ENCODE assay signal across 9 cellular contexts in the genomic region with DNA sequence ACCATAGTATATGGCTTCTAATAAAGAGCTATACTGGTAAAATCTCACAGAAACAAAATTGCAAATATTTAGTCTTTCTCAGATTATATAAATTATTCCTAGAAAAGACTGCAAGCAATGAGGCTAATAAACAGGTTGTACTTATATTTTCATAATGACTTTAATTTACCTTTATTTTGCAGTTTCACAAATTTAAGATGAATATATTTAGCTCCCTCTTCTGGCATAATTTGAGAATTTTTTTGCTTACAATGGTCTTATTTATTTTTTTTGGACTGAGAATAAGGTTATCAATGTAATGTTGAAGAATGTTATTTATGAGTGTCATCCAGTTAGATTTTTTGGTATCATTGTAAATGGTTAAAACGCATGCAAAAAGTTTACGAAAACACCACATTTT. TPM values are rescaled to one million over a fixed set of nuclear protein-coding genes. Genes with fewer than 3 reads are reported as not detected.
DNase-seq lines count a peak whose midpoint lies in the region; ATAC-seq and TF ChIP-seq lines count a peak whose summit lies in the region.
"Had no signal": no experiment of that assay in that cellular context is flagged by ENCODE, and none has a peak within 500 bp of the region (broad histone marks: within the 10 kb centered on the region; RNA-seq: fewer than 3 reads in every experiment).

No MANE protein-coding gene starts in this region.

- H3K4me1 ChIP-seq in heart right ventricle (peaks cover 13 to 99% (median 78%) of the 10 kb centered on the region in 9 donors), uterus (peaks cover 9 to 20% of the 10 kb centered on the region in 2 donors)

- no peak for DNase-seq in heart right ventricle
- DNase-seq in Right ventricle myocardium superior = no peak
- peak; percentile 38 for DNase-seq in SK-MEL-5 (ENCODE audit: low read depth, low spot score)
- peak; percentile 29 for DNase-seq in fibroblast of villous mesenchyme (ENCODE audit: low read depth)
- DNase-seq in uterus = no peak
- DNase-seq in stimulated activated CD4-positive, alpha-beta T cell treated with anti-CD3 and anti-CD28 coated beads, Interleukin-1b, Interleukin-23, amount 100 ng/mL, for 48 hours = no peak
- no peak for DNase-seq in medulla oblongata (ENCODE audit: extremely low spot score)
- no peak for DNase-seq in NCI-H2171 (lab: John Stamatoyannopoulos, UW)
- DNase-seq: stimulated activated CD4-positive, alpha-beta T cell treated with anti-CD3 and anti-CD28 coated beads, Interleukin-2, amount 100 ng/mL, for 48 hours had no signal

- H3K36me3 ChIP-seq in heart right ventricle (peaks cover 0 to 42% (median 17%) of the 10 kb centered on the region in 9 donors), uterus (no peaks in the 10 kb centered on the region)

- TF ChIP-seq CTCF in heart right ventricle (IDR thresholded peaks at IDR 0.05) (peak in 8 of 9 donors; percentile 7 to 64 (median 48)), fibroblast of villous mesenchyme (IDR thresholded peaks at IDR 0.05; ENCODE audit: insufficient read depth, low read depth, low read length) (peak; percentile 30), uterus (IDR thresholded peaks at IDR 0.05) (peak in 3 of 4 experiments; percentile 22 to 46 (median 36))

- no peaks in the 10 kb centered on the region for H3K27me3 ChIP-seq in heart right ventricle
- H3K27me3 ChIP-seq in uterus = no peaks in the 10 kb centered on the region

- intact Hi-C loops in heart right ventricle (cut with DNase I) (loop anchor here in 2 of 10 donors (5.0 kb wide), 2 partner anchors 580 to 1025 kb away; no protein-coding TSS in a partner anchor), Right ventricle myocardium superior (cut with DNase I) (loop anchor here (10.0 kb wide), 1 partner anchor 577 kb away; no protein-coding TSS in a partner anchor), uterus (cut with DNase I; ENCODE audit: low total_unique reads) (no loop called here)

- H3K27ac ChIP-seq in heart right ventricle = peak overlapping the region in 6 of 10 donors; percentile 51 to 92 (median 76)
- peak overlapping the region; percentile 78 to 81 for H3K27ac ChIP-seq in uterus

- H3K9me3 ChIP-seq in heart right ventricle (no peaks in the 10 kb centered on the region), uterus (no peaks in the 10 kb centered on the region)

- TF ChIP-seq POLR2A in uterus (IDR thresholded peaks at IDR 0.05) = no peak

- in situ Hi-C loops in SK-MEL-5 (cut with HindIII; ENCODE audit: low pct_unique_long_range_greater_than_20kb, low sequenced_read_pairs) = no loop called here

- ATAC-seq in heart right ventricle (no peak), Right ventricle myocardium superior (ENCODE audit: poor library complexity) (no peak)

- WGBS in heart right ventricle, 2 donors = 72 to 75% methylated on average over 2 of the region's 2 CpGs

- H3K4me3 ChIP-seq in heart right ventricle (no peak overlapping the region), fibroblast of villous mesenchyme (ENCODE audit: low read depth, low read length) (no peak overlapping the region), uterus (no peak overlapping the region)

RNA-seq across cellular contexts. Expression of gene PIK3R1, which starts 56.7 kb away (rescaled TPM):
- total RNA-seq in heart right ventricle = 100 to 1,000 TPM in 8 of 10 donors, 10 to 100 TPM in 2; 45.6 to 269 (median 148) TPM
- 10 to 100 TPM; 12.2 to 22.3 TPM for polyA plus RNA-seq in heart right ventricle
- total RNA-seq in Right ventricle myocardium superior = 103 TPM
- 60.0 and 64.6 TPM in 2 replicates for total RNA-seq in SK-MEL-5 (2014; rRNA removed; shearing (Covaris generic))
- 17.5 and 22.0 TPM in 2 replicates for polyA plus RNA-seq in SK-MEL-5 (2015; cell fraction: cytosol; rRNA removed)
- 36.6 and 58.0 TPM in 2 replicates for polyA plus RNA-seq in SK-MEL-5 (2015; cell fraction: nucleus; rRNA removed)
- 34.5 and 73.8 TPM in 2 replicates for total RNA-seq in fibroblast of villous mesenchyme
- total RNA-seq in uterus = 100 to 1,000 TPM; 101 to 358 (median 190) TPM

Comparison
In these comparisons a context has a peak if more than half of its experiments do, and no peak if none do; other contexts are left out.
1. DNase-seq: peak in SK-MEL-5 (single experiment) and fibroblast of villous mesenchyme (single experiment); none in heart right ventricle (0 of 2), Right ventricle myocardium superior (single experiment), uterus (0 of 2), stimulated activated CD4-positive, alpha-beta T cell treated with anti-CD3 and anti-CD28 coated beads, Interleukin-1b, Interleukin-23, amount 100 ng/mL, for 48 hours (single experiment), medulla oblongata (single experiment) and NCI-H2171 (single experiment).
2. Peak in every context shown above with its lines, with median percentiles within 50 percentile points of each other: CTCF ChIP-seq.